ENCODE assay signal across 12 cellular contexts in genomic region chr15:89578146-89578545, GRCh38. TPM values are rescaled to one million over a fixed set of nuclear protein-coding genes. Genes with fewer than 3 reads are reported as not detected.
DNase-seq lines count a peak whose midpoint lies in the region; ATAC-seq and TF ChIP-seq lines count a peak whose summit lies in the region.
"Had no signal": no experiment of that assay in that cellular context is flagged by ENCODE, and none has a peak within 500 bp of the region (broad histone marks: within the 10 kb centered on the region; RNA-seq: fewer than 3 reads in every experiment).

No MANE protein-coding gene starts in this region.

- intact Hi-C loops in activated CD8-positive, alpha-beta T cell treated with anti-CD3 and anti-CD28 coated beads for 36 hours (cut with micrococcal nuclease): no loop called here

- H3K4me3 ChIP-seq in BE2C (ENCODE audit: low read depth, low read length) (peak overlapping the region; percentile 92), HAP-1 (peak overlapping the region; percentile 85), iPS-18a (ENCODE audit: low read length) (peak overlapping the region; percentile 66), right atrium auricular region (no peak overlapping the region)
- H3K4me3 ChIP-seq: thoracic aorta had no signal

- no peaks in the 10 kb centered on the region for H3K9me3 Mint-ChIP-seq in activated CD8-positive, alpha-beta T cell treated with anti-CD3 and anti-CD28 coated beads for 36 hours
- H3K9me3 Mint-ChIP-seq: dendritic cell treated with granulocyte-macrophage colony-stimulating factor and Interleukin-4, amounts not matched to agents 40 ng/mL and 50 ng/mL, for 4 days had no signal

- in situ Hi-C loops in HAP-1 (cut with MboI; ENCODE audit: low sequenced_read_pairs): no loop called here

- H3K27ac ChIP-seq in iPS-18a (ENCODE audit: low read length) (no peak overlapping the region), right atrium auricular region (no peak overlapping the region)
- H3K27ac ChIP-seq: thoracic aorta had no signal

- CTCF ChIA-PET in activated CD8-positive, alpha-beta T cell treated with anti-CD3 and anti-CD28 coated beads for 36 hours (lab: Charles Lee): no interaction called here

- no peaks in the 10 kb centered on the region for H3K27me3 ChIP-seq in BE2C
- no peaks in the 10 kb centered on the region for H3K27me3 ChIP-seq in HAP-1 (ENCODE audit: low read depth)
- no peaks in the 10 kb centered on the region for H3K27me3 ChIP-seq in iPS-18a (ENCODE audit: control insufficient read depth, insufficient read depth, low read length)
- no peaks in the 10 kb centered on the region for H3K27me3 ChIP-seq in right atrium auricular region

- H3K27me3 Mint-ChIP-seq in activated CD8-positive, alpha-beta T cell treated with anti-CD3 and anti-CD28 coated beads for 36 hours: peaks cover 2% of the 10 kb centered on the region
- H3K27me3 Mint-ChIP-seq: dendritic cell treated with granulocyte-macrophage colony-stimulating factor and Interleukin-4, amounts not matched to agents 40 ng/mL and 50 ng/mL, for 4 days had no signal

- H3K9me3 ChIP-seq in BE2C (no peaks in the 10 kb centered on the region), HAP-1 (no peaks in the 10 kb centered on the region), iPS-18a (ENCODE audit: control insufficient read depth, low read depth, low read length) (no peaks in the 10 kb centered on the region), right atrium auricular region (no peaks in the 10 kb centered on the region)
- H3K9me3 ChIP-seq: thoracic aorta had no signal

- ATAC-seq in activated CD8-positive, alpha-beta T cell treated with anti-CD3 and anti-CD28 coated beads for 36 hours: no peak

- peak overlapping the region; percentile 19 for H3K9ac ChIP-seq in iPS-18a (ENCODE audit: low read length)

- POLR2A ChIA-PET in activated CD8-positive, alpha-beta T cell treated with anti-CD3 and anti-CD28 coated beads for 36 hours (lab: Charles Lee): no interaction called here

- DNase-seq in BE2C: no peak
- DNase-seq in HAP-1 (ENCODE audit: low spot score in 2 of 2): peak; percentile 59 to 68
- no peak for DNase-seq in activated CD8-positive, alpha-beta T cell treated with anti-CD3 and anti-CD28 coated beads for 36 hours
- no peak for DNase-seq in C1 segment of cervical spinal cord (lab: John Stamatoyannopoulos, UW)
- DNase-seq in right atrium auricular region (ENCODE audit: low spot score): no peak
- no peak for DNase-seq in activated CD8-positive, alpha-beta memory T cell treated with anti-CD3 and anti-CD28 coated beads for 24 hours
- no peak for DNase-seq in Kasumi-1 (lab: John Stamatoyannopoulos, UW)
- DNase-seq: activated gamma-delta T cell, NCI-H69 had no signal

- TF ChIP-seq CTCF in BE2C (IDR thresholded peaks at IDR 0.05; ENCODE audit: low read depth, low read length) (no peak), right atrium auricular region (IDR thresholded peaks at IDR 0.05) (no peak)
- TF ChIP-seq CTCF in activated CD8-positive, alpha-beta T cell treated with anti-CD3 and anti-CD28 coated beads for 36 hours (IDR thresholded peaks at IDR 0.05): no peak

- H3K27ac Mint-ChIP-seq in activated CD8-positive, alpha-beta T cell treated with anti-CD3 and anti-CD28 coated beads for 36 hours: no peak overlapping the region
- H3K27ac Mint-ChIP-seq: dendritic cell treated with granulocyte-macrophage colony-stimulating factor and Interleukin-4, amounts not matched to agents 40 ng/mL and 50 ng/mL, for 4 days had no signal

- H3K4me3 Mint-ChIP-seq in activated CD8-positive, alpha-beta T cell treated with anti-CD3 and anti-CD28 coated beads for 36 hours: peak overlapping the region; percentile 96
- H3K4me3 Mint-ChIP-seq: dendritic cell treated with granulocyte-macrophage colony-stimulating factor and Interleukin-4, amounts not matched to agents 40 ng/mL and 50 ng/mL, for 4 days had no signal

- H3K36me3 Mint-ChIP-seq in activated CD8-positive, alpha-beta T cell treated with anti-CD3 and anti-CD28 coated beads for 36 hours (ENCODE audit: low read depth): peaks cover 54% of the 10 kb centered on the region

- H3K4me1 Mint-ChIP-seq in activated CD8-positive, alpha-beta T cell treated with anti-CD3 and anti-CD28 coated beads for 36 hours (ENCODE audit: low read depth): peaks cover 24% of the 10 kb centered on the region

- H3K4me1 ChIP-seq in BE2C (no peaks in the 10 kb centered on the region), HAP-1 (peaks cover 5% of the 10 kb centered on the region), iPS-18a (ENCODE audit: control insufficient read depth, low read depth, low read length) (peaks cover 17% of the 10 kb centered on the region), right atrium auricular region (peaks cover 0 to 11% of the 10 kb centered on the region in 2 donors)

- H3K36me3 ChIP-seq in BE2C (peaks cover 36% of the 10 kb centered on the region), HAP-1 (replicated peaks) (peaks cover 49% of the 10 kb centered on the region), iPS-18a (ENCODE audit: control insufficient read depth, low read depth, low read length) (peaks cover 37% of the 10 kb centered on the region), right atrium auricular region (no peaks in the 10 kb centered on the region)
- H3K36me3 ChIP-seq: thoracic aorta had no signal

RNA-seq across cellular contexts. Expression of gene TICRR, which starts 2.9 kb away (rescaled TPM):
- 4.0 TPM for polyA plus RNA-seq in BE2C (2012; ENCODE audit: insufficient read depth, insufficient read length, low read depth)
- 10 to 100 TPM; 27.0 to 29.2 TPM for total RNA-seq in activated CD8-positive, alpha-beta T cell treated with anti-CD3 and anti-CD28 coated beads for 36 hours
- not detected for total RNA-seq in right atrium auricular region
- total RNA-seq: thoracic aorta had no signal

Comparison
In these comparisons a context has a peak if more than half of its experiments do, and no peak if none do; other contexts are left out.
1. DNase-seq: peak in HAP-1 (2 of 2); none in BE2C (single experiment), activated CD8-positive, alpha-beta T cell treated with anti-CD3 and anti-CD28 coated beads for 36 hours (single experiment), C1 segment of cervical spinal cord (0 of 14), right atrium auricular region (single experiment), activated CD8-positive, alpha-beta memory T cell treated with anti-CD3 and anti-CD28 coated beads for 24 hours (single experiment) and Kasumi-1 (0 of 2).
2. H3K4me3 ChIP-seq: peak in BE2C (single experiment), HAP-1 (single experiment) and iPS-18a (single experiment); none in right atrium auricular region (0 of 2).
3. RNA of gene TICRR, which starts 2.9 kb away (total RNA-seq): 27.0 to 29.2 TPM in activated CD8-positive, alpha-beta T cell treated with anti-CD3 and anti-CD28 coated beads for 36 hours; not detected in right atrium auricular region; every median in the first group is over 10 times any median in the second.